ENCODE assay signal across 8 cellular contexts in genomic region chr5:141245250-141245717, GRCh38. TPM values are rescaled to one million over a fixed set of nuclear protein-coding genes. Genes with fewer than 3 reads are reported as not detected.
DNase-seq lines count a peak whose midpoint lies in the region; ATAC-seq and TF ChIP-seq lines count a peak whose summit lies in the region.

PCDHB15 (plus strand) TSS chr5:141245395; CDS start chr5:141245579, 184 bp downstream.

- peak within 1 kb of the TSS; percentile 86 for H3K4me3 Mint-ChIP-seq in glutamatergic neuron (ENCODE audit: unreplicated experiment)

- H3K27ac Mint-ChIP-seq in glutamatergic neuron (ENCODE audit: unreplicated experiment): peak within 1 kb of the TSS; percentile 94

- H3K36me3 ChIP-seq in OCI-LY1 (ENCODE audit: insufficient read depth, low read length) (no peaks in the 10 kb centered on the region), rectal smooth muscle tissue (ENCODE audit: control insufficient read depth, insufficient read depth, low read length) (no peaks in the 10 kb centered on the region), left lung (no peaks in the 10 kb centered on the region)

- no peaks in the 10 kb centered on the region for H3K9me2 ChIP-seq in OCI-LY1 (ENCODE audit: low read depth, low read length)

- no peak within 1 kb of the TSS for H3K9ac ChIP-seq in OCI-LY1 (ENCODE audit: low read length)
- H3K9ac ChIP-seq in rectal smooth muscle tissue (ENCODE audit: low read length): no peak within 1 kb of the TSS

- H3K4me3 ChIP-seq in OCI-LY1 (ENCODE audit: low read depth, low read length, poor library complexity, severe bottlenecking) (no peak within 1 kb of the TSS), rectal smooth muscle tissue (ENCODE audit: low read length) (peak within 1 kb of the TSS; percentile 42), left lung (no peak within 1 kb of the TSS)

- intact Hi-C loops in left lung (cut with DNase I): no loop called here

- no peaks in the 10 kb centered on the region for H3F3A ChIP-seq in OCI-LY1 (ENCODE audit: insufficient read depth, low read length)

- H3K9me3 ChIP-seq in OCI-LY1 (ENCODE audit: low read length) (peaks cover 5% of the 10 kb centered on the region; the same call in 1 of the 2 replicates), left lung (peaks cover 0 to 99% of the 10 kb centered on the region in 2 donors)

- no peaks in the 10 kb centered on the region for H3K79me2 ChIP-seq in OCI-LY1 (ENCODE audit: insufficient read depth, low read length)

- no peak within 1 kb of the TSS for H3K4me2 ChIP-seq in OCI-LY1 (ENCODE audit: low read length)

- H3K4me1 Mint-ChIP-seq in glutamatergic neuron (ENCODE audit: low read depth, unreplicated experiment): no peaks in the 10 kb centered on the region

- peaks cover 69% of the 10 kb centered on the region for H3K36me3 Mint-ChIP-seq in glutamatergic neuron (ENCODE audit: unreplicated experiment)

- peaks cover 14% of the 10 kb centered on the region for H3K27me3 Mint-ChIP-seq in glutamatergic neuron (ENCODE audit: unreplicated experiment)

- no peaks in the 10 kb centered on the region for H3K27me3 ChIP-seq in OCI-LY1 (ENCODE audit: insufficient read depth, low read length)
- no peaks in the 10 kb centered on the region for H3K27me3 ChIP-seq in rectal smooth muscle tissue (ENCODE audit: control insufficient read depth, insufficient read depth, low read length)
- H3K27me3 ChIP-seq in left lung: peaks cover 0 to 10% of the 10 kb centered on the region in 2 donors

- TF ChIP-seq CTCF in GM12873 (IDR thresholded peaks at IDR 0.05; ENCODE audit: insufficient read depth, low read depth, low read length, missing control alignments) (peak; percentile 22), OCI-LY1 (IDR thresholded peaks at IDR 0.05; ENCODE audit: low read length) (peak; percentile 10; the same call in 1 of the 2 replicates), glutamatergic neuron (IDR thresholded peaks at IDR 0.05; ENCODE audit: partially characterized antibody, unreplicated experiment) (peak; percentile 49), left lung (IDR thresholded peaks at IDR 0.05) (no peak)

- H3K27ac ChIP-seq in OCI-LY1 (ENCODE audit: low read depth, low read length, poor library complexity, severe bottlenecking) (no peak within 1 kb of the TSS), rectal smooth muscle tissue (ENCODE audit: low read depth, low read length) (no peak within 1 kb of the TSS), left lung (no peak within 1 kb of the TSS)

- no peak within 1 kb of the TSS for H2AFZ ChIP-seq in OCI-LY1 (ENCODE audit: low read length)

- H3K4me1 ChIP-seq in OCI-LY1 (ENCODE audit: insufficient read depth, low read length, severe bottlenecking) (no peaks in the 10 kb centered on the region), rectal smooth muscle tissue (ENCODE audit: control insufficient read depth, insufficient read depth, low read length) (no peaks in the 10 kb centered on the region), left lung (no peaks in the 10 kb centered on the region)

- peaks cover 36% of the 10 kb centered on the region for H3K9me3 Mint-ChIP-seq in glutamatergic neuron (ENCODE audit: unreplicated experiment)

- H4K20me1 ChIP-seq in OCI-LY1 (ENCODE audit: insufficient read depth, low read length): no peaks in the 10 kb centered on the region

- DNase-seq in glutamatergic neuron (peak; percentile 76), GDM1 (lab: John Stamatoyannopoulos, UW) (no peak), left lung (no peak), LoVo (ENCODE audit: low spot score) (no peak), mesenteric fat pad (ENCODE audit: low spot score) (no peak)

- no peak for ATAC-seq in left lung

RNA-seq across cellular contexts. Expression of gene PCDHB15, which starts in this region (rescaled TPM):
- 29.5 TPM for total RNA-seq in glutamatergic neuron (ENCODE audit: unreplicated experiment)
- total RNA-seq in left lung: 1 to 10 TPM; 2.8 to 5.0 TPM
- 3.4 TPM for total RNA-seq in mesenteric fat pad

Comparison
In these comparisons a context has a peak if more than half of its experiments do, and no peak if none do; other contexts are left out.
1. CTCF ChIP-seq: peak in GM12873 (single experiment), OCI-LY1 (single experiment) and glutamatergic neuron (single experiment); none in left lung (0 of 2).